7 cellular contexts compared by ENCODE assay signal in the genomic region with DNA sequence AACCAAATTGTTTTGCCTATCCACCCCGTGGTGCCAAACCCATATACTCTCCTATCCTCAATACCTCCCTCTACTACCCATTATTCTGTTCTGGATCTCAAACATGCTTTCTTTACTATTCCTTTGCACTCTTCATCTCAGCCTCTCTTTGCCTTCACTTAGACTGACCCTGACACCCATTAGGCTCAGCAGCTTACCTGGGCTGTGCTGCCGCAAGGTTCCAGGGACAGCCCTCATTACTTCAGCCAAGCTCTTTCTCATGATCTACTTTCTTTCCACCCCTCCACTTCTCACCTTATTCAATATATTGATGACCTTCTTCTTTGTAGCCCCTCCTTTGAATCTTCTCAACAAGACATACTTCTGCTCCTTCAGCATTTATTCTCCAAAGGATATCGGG.
DNase-seq lines count a peak whose midpoint lies in the region; ATAC-seq, FAIRE-seq and TF ChIP-seq lines count a peak whose summit lies in the region.
"Not testable (repeated sequence)": the region's sequence is repeated elsewhere in the genome, so short reads cannot be mapped to it uniquely, and the experiment has no call there.

No MANE protein-coding gene starts in this region.

- not testable (repeated sequence) for H3K27me3 Mint-ChIP-seq in MCF 10A (ENCODE audit: insufficient read depth, unreplicated experiment)

- H3K4me3 Mint-ChIP-seq in MCF 10A (ENCODE audit: unreplicated experiment), result peak overlapping the region; percentile 82

- intact Hi-C loops in Panc1 (cut with micrococcal nuclease; ENCODE audit: unreplicated experiment); lower lobe of right lung (cut with DNase I): not testable (repeated sequence)
- intact Hi-C loops in MCF 10A (cut with micrococcal nuclease), result loop anchor here (2.0 to 10.0 kb wide), 2 partner anchors 54 to 840 kb away; no protein-coding TSS in a partner anchor

- not testable (repeated sequence) for H3K9me3 ChIP-seq in A549; HUES6 (ENCODE audit: control insufficient read depth, insufficient read depth, low read depth, low read length); Panc1 (ENCODE audit: control insufficient read depth, insufficient read depth, low read depth, low read length); lower lobe of right lung; skeletal muscle satellite cell (replicated peaks; ENCODE audit: low read length)

- FAIRE-seq in A549 (lab: Jason Lieb, UNC), result not testable (repeated sequence)

- not testable (repeated sequence) for BruUV-seq in Panc1 (replicated peaks; lab: Mats Ljungman, UMichigan); MCF 10A (replicated peaks; lab: Mats Ljungman, UMichigan)

- H3K27ac ChIP-seq in A549, result peak overlapping the region; percentile 95 to 98
- not testable (repeated sequence) for H3K27ac ChIP-seq in HUES6 (ENCODE audit: low read depth, low read length); lower lobe of right lung
- peak overlapping the region; percentile 72 for H3K27ac ChIP-seq in Panc1 (ENCODE audit: low read length)
- H3K27ac ChIP-seq in epithelial cell of prostate, result peak overlapping the region; percentile 98

- peak overlapping the region; percentile 97 for H3K27ac Mint-ChIP-seq in MCF 10A (ENCODE audit: low read depth, unreplicated experiment)

- H3K9ac ChIP-seq in HUES6 (ENCODE audit: low read length) (peak overlapping the region; percentile 56), skeletal muscle satellite cell (ENCODE audit: low read depth, low read length) (peak overlapping the region; percentile 10)

- peaks cover 41% of the 10 kb centered on the region for H3K4me1 Mint-ChIP-seq in MCF 10A (ENCODE audit: insufficient read depth, unreplicated experiment)

- not testable (repeated sequence) for H3K27me3 ChIP-seq in HUES6 (ENCODE audit: control insufficient read depth, insufficient read depth, low read length); Panc1 (ENCODE audit: control insufficient read depth, insufficient read depth, low read length); lower lobe of right lung (ENCODE audit: low read depth); skeletal muscle satellite cell (ENCODE audit: control insufficient read depth, insufficient read depth, low read length)

- not testable (repeated sequence) for H3K36me3 ChIP-seq in HUES6 (ENCODE audit: control insufficient read depth, insufficient read depth, low read length); Panc1 (ENCODE audit: control insufficient read depth, insufficient read depth, low read length); lower lobe of right lung; skeletal muscle satellite cell (ENCODE audit: insufficient read depth, low read length)

- CTCF ChIA-PET in A549 (lab: Yijun Ruan, JAX); Panc1 (lab: Charles Lee); MCF 10A (lab: Yijun Ruan, JAX): not testable (repeated sequence)

- TF ChIP-seq RAD21 in A549 (conservative IDR thresholded peaks at IDR 0.05 in 1 of 2, IDR thresholded peaks at IDR 0.05 in 1 of 2), result not testable (repeated sequence)

- ATAC-seq in A549, Panc1, lower lobe of right lung: not testable (repeated sequence)

- TF ChIP-seq CTCF in A549 (IDR thresholded peaks at IDR 0.05); Panc1 (IDR thresholded peaks at IDR 0.05); MCF 10A (IDR thresholded peaks at IDR 0.05; ENCODE audit: unreplicated experiment); lower lobe of right lung (IDR thresholded peaks at IDR 0.05): not testable (repeated sequence)

- TF ChIP-seq EP300 in A549 (IDR thresholded peaks at IDR 0.05), result not testable (repeated sequence)

- in situ Hi-C loops in Panc1 (cut with HindIII; ENCODE audit: low pct_unique_long_range_greater_than_20kb, low sequenced_read_pairs), result not testable (repeated sequence)

- POLR2A ChIA-PET in A549 (lab: Yijun Ruan, JAX); Panc1 (lab: Charles Lee): not testable (repeated sequence)
- POLR2A ChIA-PET in MCF 10A (lab: Yijun Ruan, JAX), result interaction anchor here (0.6 to 4.2 kb wide), 12 partner anchors 12 to 522 kb away, joined by 3 to 27 read pairs (median 6); no protein-coding TSS in a partner anchor

- H3K4me3 ChIP-seq in A549, result peak overlapping the region; percentile 66
- H3K4me3 ChIP-seq in HUES6 (ENCODE audit: low read depth, low read length), result peak overlapping the region; percentile 45; the same call in 1 of the 2 replicates
- peak overlapping the region; percentile 42 to 53 for H3K4me3 ChIP-seq in Panc1 (ENCODE audit: low read depth in 2 of 2, low read length in 2 of 2)
- peak overlapping the region; percentile 17 for H3K4me3 ChIP-seq in lower lobe of right lung
- H3K4me3 ChIP-seq in skeletal muscle satellite cell (ENCODE audit: low read length), result peak overlapping the region; percentile 26

- DNase-seq in A549 (ENCODE audit: low read depth in 1 of 2, low spot score in 1 of 2); Panc1 (ENCODE audit: low read depth, low spot score); MCF 10A (ENCODE audit: unreplicated experiment); epithelial cell of prostate (ENCODE audit: low read depth, low spot score); lower lobe of right lung: not testable (repeated sequence)

- H3K4me1 ChIP-seq in A549, result peaks cover 34% of the 10 kb centered on the region
- H3K4me1 ChIP-seq in HUES6 (ENCODE audit: control insufficient read depth, insufficient read depth, low read length), result peaks cover 29% of the 10 kb centered on the region
- peaks cover 18% of the 10 kb centered on the region for H3K4me1 ChIP-seq in Panc1 (ENCODE audit: control insufficient read depth, insufficient read depth, low read length)
- not testable (repeated sequence) for H3K4me1 ChIP-seq in lower lobe of right lung
- peaks cover 34% of the 10 kb centered on the region for H3K4me1 ChIP-seq in skeletal muscle satellite cell (ENCODE audit: control insufficient read depth, insufficient read depth, low read length)

- 0% methylated on average over 3 of the region's 3 CpGs for WGBS in A549 (ENCODE audit: missing lambda C conversion rate)

- H3K36me3 Mint-ChIP-seq in MCF 10A (ENCODE audit: insufficient read depth, unreplicated experiment), result peaks cover 92% of the 10 kb centered on the region

- not testable (repeated sequence) for H3K9me3 Mint-ChIP-seq in MCF 10A (ENCODE audit: unreplicated experiment)

- not testable (repeated sequence) for TF ChIP-seq POLR2A in A549 (IDR thresholded peaks at IDR 0.05; ENCODE audit: low read length)

- H3K4me2 ChIP-seq in A549, result peak overlapping the region; percentile 79
- H3K4me2 ChIP-seq in skeletal muscle satellite cell (ENCODE audit: low read length), result not testable (repeated sequence)

TF ChIP-seq in A549, 52 proteins besides CTCF, POLR2A, EP300 and RAD21:
- 0 out of 2 replicates have a peak, but pooled peaks have one; percentile 40 for TF ChIP-seq RARB (CRISPR knock-in tag; IDR thresholded peaks at IDR 0.05)
